ENCODE assay signal across 18 cellular contexts in the genomic region with DNA sequence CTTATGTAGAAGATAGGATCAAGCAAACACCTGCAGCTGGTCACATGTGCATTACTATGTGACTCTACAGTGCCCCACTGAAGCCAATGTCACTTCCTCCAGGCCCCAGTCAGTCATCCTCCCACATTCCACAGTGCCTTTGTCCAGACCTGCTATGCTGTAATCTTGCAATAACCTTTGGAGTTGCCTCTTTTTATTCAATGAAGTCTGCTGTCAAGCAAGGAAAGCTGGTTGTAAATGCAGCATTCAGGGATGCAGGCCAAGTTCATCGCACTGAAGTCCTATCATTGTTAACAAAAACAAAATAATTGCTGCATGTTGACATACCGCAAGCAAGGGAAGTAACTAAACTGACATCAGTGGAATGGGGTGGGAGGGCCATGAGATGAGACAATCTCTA.
DNase-seq lines count a peak whose midpoint lies in the region.
"Had no signal": no experiment of that assay in that cellular context is flagged by ENCODE, and none has a peak within 500 bp of the region (broad histone marks: within the 10 kb centered on the region; RNA-seq: fewer than 3 reads in every experiment).

No MANE protein-coding gene starts in this region.

- H3K27ac ChIP-seq in caudate nucleus (ENCODE audit: low read depth, low read length): no peak overlapping the region
- H3K27ac ChIP-seq: body of pancreas, colonic mucosa, SK-N-MC had no signal

- peak; percentile 53 for DNase-seq in CD1c-positive myeloid dendritic cell (ENCODE audit: extremely low spot score)
- DNase-seq in NCI-H2029 (lab: John Stamatoyannopoulos, UW): peak; percentile 34
- peak; percentile 72 to 75 for DNase-seq in dermis microvascular lymphatic vessel endothelial cell (ENCODE audit: low read depth in 2 of 2)
- DNase-seq in kidney tubule cell (ENCODE audit: low spot score): peak; percentile 39
- no peak for DNase-seq in caudate nucleus (lab: John Stamatoyannopoulos, UW)
- no peak for DNase-seq in hepatic stellate cell (ENCODE audit: low spot score)
- DNase-seq in head of caudate nucleus: no peak
- DNase-seq in activated T-cell treated with anti-CD3 and anti-CD28 coated beads, Interleukin-2, amount 50 U/mL, for 48 hours: no peak
- DNase-seq: activated CD8-positive, alpha-beta memory T cell treated with anti-CD3 and anti-CD28 coated beads for 24 hours; activated T-cell treated with anti-CD3 and anti-CD28 coated beads, Interleukin-2, amount 50 U/mL, for 24 hours; body of pancreas; colonic mucosa; DMS79 treated with DMSO at 0.1 percent for 48 hours; naive thymus-derived CD4-positive, alpha-beta T cell; NCI-H1105 treated with DMSO at 0.1 percent for 48 hours; NCI-H2107; nucleus accumbens had no signal

- intact Hi-C loops in head of caudate nucleus (cut with DNase I): no loop called here

Comparison
In these comparisons a context has a peak if more than half of its experiments do, and no peak if none do; other contexts are left out.
1. DNase-seq: peak in CD1c-positive myeloid dendritic cell (single experiment), NCI-H2029 (single experiment), dermis microvascular lymphatic vessel endothelial cell (2 of 2) and kidney tubule cell (single experiment); none in caudate nucleus (0 of 61), hepatic stellate cell (single experiment), head of caudate nucleus (0 of 42) and activated T-cell treated with anti-CD3 and anti-CD28 coated beads, Interleukin-2, amount 50 U/mL, for 48 hours (0 of 2).